ENCODE assay signal across 16 cellular contexts in the genomic region with DNA sequence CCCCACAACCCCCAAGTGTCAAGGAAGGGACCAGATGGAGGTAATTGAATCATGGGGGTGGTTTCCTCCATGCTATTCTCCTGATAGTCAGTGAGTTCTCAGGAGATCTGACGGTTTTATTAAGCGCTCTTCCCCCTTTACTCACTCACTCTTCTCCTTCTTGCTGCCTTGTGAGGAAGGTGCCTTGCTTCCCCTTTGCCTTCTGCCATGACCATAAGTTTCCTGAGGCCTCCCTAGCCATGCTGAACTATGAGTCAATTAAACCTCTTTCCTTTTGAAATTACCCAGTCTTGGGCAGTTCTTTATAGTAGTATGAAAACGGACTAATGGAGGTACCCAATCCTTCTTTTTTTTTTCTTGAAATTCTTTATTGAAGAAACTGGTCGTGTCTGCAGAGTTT. TPM values are rescaled to one million over a fixed set of nuclear protein-coding genes. Genes with fewer than 3 reads are reported as not detected.
DNase-seq lines count a peak whose midpoint lies in the region; ATAC-seq and TF ChIP-seq lines count a peak whose summit lies in the region.
"Had no signal": no experiment of that assay in that cellular context is flagged by ENCODE, and none has a peak within 500 bp of the region (broad histone marks: within the 10 kb centered on the region; RNA-seq: fewer than 3 reads in every experiment).

No MANE protein-coding gene starts in this region.

- H3K27me3 ChIP-seq in osteoblast (ENCODE audit: insufficient read depth, low read length) (no peaks in the 10 kb centered on the region), left lung (no peaks in the 10 kb centered on the region)
- H3K27me3 ChIP-seq: esophagus squamous epithelium, heart left ventricle had no signal

- no peaks in the 10 kb centered on the region for H3K27me3 Mint-ChIP-seq in activated CD4-positive, alpha-beta T cell treated with anti-CD3 and anti-CD28 coated beads, Interleukin-2, amount 10 ng/mL, durations not matched to agents 24 days and 14 days
- no peaks in the 10 kb centered on the region for H3K27me3 Mint-ChIP-seq in activated naive CD8-positive, alpha-beta T cell treated with anti-CD3 and anti-CD28 coated beads for 36 hours
- no peaks in the 10 kb centered on the region for H3K27me3 Mint-ChIP-seq in HFFc6 (ENCODE audit: insufficient read depth)

- H3K4me2 ChIP-seq in osteoblast (ENCODE audit: insufficient read depth, low read length) = no peak overlapping the region

- H3K9me3 ChIP-seq in osteoblast (ENCODE audit: low read depth, low read length) (no peaks in the 10 kb centered on the region), left lung (no peaks in the 10 kb centered on the region)
- H3K9me3 ChIP-seq: esophagus squamous epithelium, heart left ventricle had no signal

- H3K4me1 ChIP-seq in osteoblast (ENCODE audit: insufficient read depth, low read length) = peaks cover 27% of the 10 kb centered on the region
- peaks cover 14 to 44% of the 10 kb centered on the region in 2 donors for H3K4me1 ChIP-seq in left lung

- H3K27ac ChIP-seq in osteoblast (ENCODE audit: low read depth, low read length) (no peak overlapping the region), left lung (peak overlapping the region in 1 of 2 donors; percentile 62)
- H3K27ac ChIP-seq: esophagus squamous epithelium, heart left ventricle had no signal

- H3K4me3 ChIP-seq in osteoblast (ENCODE audit: insufficient read depth, low read length) (no peak overlapping the region), left lung (no peak overlapping the region)
- H3K4me3 ChIP-seq: esophagus squamous epithelium, heart left ventricle had no signal

- ATAC-seq in HG03378 (IDR thresholded peaks at IDR 0.05; ENCODE audit: unreplicated experiment) (no peak), left lung (no peak)
- ATAC-seq: heart left ventricle, Panc1 had no signal

- H3K36me3 Mint-ChIP-seq in activated CD4-positive, alpha-beta T cell treated with anti-CD3 and anti-CD28 coated beads, Interleukin-2, amount 10 ng/mL, durations not matched to agents 24 days and 14 days (ENCODE audit: low read depth) = peaks cover under 1% of the 10 kb centered on the region
- no peaks in the 10 kb centered on the region for H3K36me3 Mint-ChIP-seq in activated naive CD8-positive, alpha-beta T cell treated with anti-CD3 and anti-CD28 coated beads for 36 hours
- no peaks in the 10 kb centered on the region for H3K36me3 Mint-ChIP-seq in HFFc6 (ENCODE audit: low read depth)

- intact Hi-C loops in activated CD4-positive, alpha-beta T cell treated with anti-CD3 and anti-CD28 coated beads, Interleukin-2, amount 10 ng/mL, durations not matched to agents 24 days and 14 days (cut with micrococcal nuclease) = no loop called here
- intact Hi-C loops in left lung (cut with DNase I) = no loop called here

- peak; percentile 47 for DNase-seq in activated CD4-positive, alpha-beta T cell treated with anti-CD3 and anti-CD28 coated beads, Interleukin-2, amount 10 ng/mL, durations not matched to agents 24 days and 14 days
- DNase-seq in activated CD4-positive, alpha-beta T cell treated with anti-CD3 and anti-CD28 coated beads, Interleukin-2, amount 50 U/mL, for 48 hours = no peak
- peak; percentile 54 for DNase-seq in MV-4-11 (lab: John Stamatoyannopoulos, UW)
- DNase-seq in activated naive CD8-positive, alpha-beta T cell treated with anti-CD3 and anti-CD28 coated beads for 36 hours = no peak
- no peak for DNase-seq in osteoblast (ENCODE audit: insufficient read length, low spot score, missing footprints)
- no peak for DNase-seq in HFFc6
- no peak for DNase-seq in left lung
- DNase-seq: activated CD4-positive, alpha-beta T cell treated with anti-CD3 and anti-CD28 coated beads for 4 hours; activated gamma-delta T cell treated with Interleukin-2 at 50 U/mL for 16 hours; esophagus squamous epithelium; heart left ventricle; Karpas-422; NCI-H446 treated with DMSO at 0.1 percent for 48 hours; stimulated activated CD4-positive, alpha-beta T cell treated with anti-CD3 and anti-CD28 coated beads, Interleukin-15, amount 100 ng/mL, for 24 hours had no signal

- peaks cover 11% of the 10 kb centered on the region for H3K4me1 Mint-ChIP-seq in activated CD4-positive, alpha-beta T cell treated with anti-CD3 and anti-CD28 coated beads, Interleukin-2, amount 10 ng/mL, durations not matched to agents 24 days and 14 days
- H3K4me1 Mint-ChIP-seq in activated naive CD8-positive, alpha-beta T cell treated with anti-CD3 and anti-CD28 coated beads for 36 hours = peaks cover 5% of the 10 kb centered on the region
- peaks cover 23% of the 10 kb centered on the region for H3K4me1 Mint-ChIP-seq in HFFc6 (ENCODE audit: low read depth)

- H3K79me2 ChIP-seq in osteoblast (ENCODE audit: insufficient read depth, low read length) = peaks cover 23% of the 10 kb centered on the region

- TF ChIP-seq CTCF in osteoblast (IDR thresholded peaks at IDR 0.05; ENCODE audit: extremely low read depth, low read depth, low read length) (no peak), HFFc6 (IDR thresholded peaks at IDR 0.05) (no peak), left lung (IDR thresholded peaks at IDR 0.05) (no peak)

- no peaks in the 10 kb centered on the region for H3K9me3 Mint-ChIP-seq in activated CD4-positive, alpha-beta T cell treated with anti-CD3 and anti-CD28 coated beads, Interleukin-2, amount 10 ng/mL, durations not matched to agents 24 days and 14 days
- H3K9me3 Mint-ChIP-seq in activated naive CD8-positive, alpha-beta T cell treated with anti-CD3 and anti-CD28 coated beads for 36 hours = peaks cover 1% of the 10 kb centered on the region
- no peaks in the 10 kb centered on the region for H3K9me3 Mint-ChIP-seq in HFFc6

- H3K27ac Mint-ChIP-seq in activated CD4-positive, alpha-beta T cell treated with anti-CD3 and anti-CD28 coated beads, Interleukin-2, amount 10 ng/mL, durations not matched to agents 24 days and 14 days = peak overlapping the region; percentile 38
- H3K27ac Mint-ChIP-seq in activated naive CD8-positive, alpha-beta T cell treated with anti-CD3 and anti-CD28 coated beads for 36 hours = peak overlapping the region; percentile 64
- H3K27ac Mint-ChIP-seq in HFFc6 = no peak overlapping the region

- H3K36me3 ChIP-seq in osteoblast (ENCODE audit: insufficient read depth, low read length) (no peaks in the 10 kb centered on the region), left lung (no peaks in the 10 kb centered on the region)
- H3K36me3 ChIP-seq: esophagus squamous epithelium, heart left ventricle had no signal

- H3K4me3 Mint-ChIP-seq in activated CD4-positive, alpha-beta T cell treated with anti-CD3 and anti-CD28 coated beads, Interleukin-2, amount 10 ng/mL, durations not matched to agents 24 days and 14 days = peak overlapping the region; percentile 15
- no peak overlapping the region for H3K4me3 Mint-ChIP-seq in activated naive CD8-positive, alpha-beta T cell treated with anti-CD3 and anti-CD28 coated beads for 36 hours
- H3K4me3 Mint-ChIP-seq in HFFc6 = no peak overlapping the region

- H2AFZ ChIP-seq in osteoblast (ENCODE audit: low read length) = peak overlapping the region; percentile 3

- no peaks in the 10 kb centered on the region for H4K20me1 ChIP-seq in osteoblast (ENCODE audit: insufficient read depth, low read length)

RNA-seq across cellular contexts. Expression of a gene that starts 2.2 kb away (rescaled TPM):
- 28.6 and 31.6 TPM in 2 replicates for total RNA-seq in activated CD4-positive, alpha-beta T cell treated with anti-CD3 and anti-CD28 coated beads, Interleukin-2, amount 10 ng/mL, durations not matched to agents 24 days and 14 days
- total RNA-seq in activated naive CD8-positive, alpha-beta T cell treated with anti-CD3 and anti-CD28 coated beads for 36 hours = 10 to 100 TPM; 19.1 to 21.1 TPM
- total RNA-seq in osteoblast (24.2 and 29.8 TPM in 2 replicates), left lung (10 to 100 TPM; 14.2 to 17.9 TPM)
- total RNA-seq in HFFc6 (2021; fragmentation: NEBNext Ultra II Directional; extraction: Animal tissue kit (Norgen Biotek cat#: 25700)) = 10 to 100 TPM; 10.0 to 14.7 (median 12.7) TPM

Comparison
In these comparisons a context has a peak if more than half of its experiments do, and no peak if none do; other contexts are left out.
1. DNase-seq: peak in activated CD4-positive, alpha-beta T cell treated with anti-CD3 and anti-CD28 coated beads, Interleukin-2, amount 10 ng/mL, durations not matched to agents 24 days and 14 days (single experiment) and MV-4-11 (single experiment); none in activated CD4-positive, alpha-beta T cell treated with anti-CD3 and anti-CD28 coated beads, Interleukin-2, amount 50 U/mL, for 48 hours (0 of 2), activated naive CD8-positive, alpha-beta T cell treated with anti-CD3 and anti-CD28 coated beads for 36 hours (single experiment), osteoblast (single experiment), HFFc6 (single experiment) and left lung (0 of 2).